Comparison of ENCODE assay signal across 1 cellular context in genomic region chr1:53305650-53306049, GRCh38.
TF ChIP-seq lines count a peak whose summit lies in the region.

No MANE protein-coding gene starts in this region.

TF ChIP-seq in HEK293, 187 proteins besides CTCF, POLR2A, EP300 and RAD21 (continued from another document):
- TF ChIP-seq ZNF518A (tag by site-specific recombination; conservative IDR thresholded peaks at IDR 0.05; ENCODE audit: low read depth) (no peak), ZNF658 (tag by site-specific recombination; IDR thresholded peaks at IDR 0.05) (no peak)
TF ChIP-seq in HEK293: peak in this region for 4.
